ENCODE assay signal across 21 cellular contexts in the genomic region with DNA sequence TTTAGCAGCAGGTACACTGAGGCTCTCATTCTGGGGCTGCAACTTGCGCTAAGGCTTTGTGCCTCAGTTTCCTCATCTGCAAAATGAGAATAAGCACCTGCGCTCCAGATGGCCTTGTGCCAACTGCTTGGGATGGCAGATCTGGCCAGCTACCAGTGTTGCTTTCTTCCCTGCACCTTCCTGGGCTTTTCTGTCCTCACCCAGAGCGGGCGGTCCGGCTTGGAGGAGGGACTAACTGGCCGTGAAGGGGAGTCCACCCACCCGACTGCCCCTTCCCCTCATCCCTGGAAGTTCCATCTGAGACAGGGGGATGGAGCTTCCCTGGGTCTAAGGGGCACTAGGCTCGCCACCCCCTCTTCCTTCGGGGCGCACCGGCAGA. TPM values are rescaled to one million over a fixed set of nuclear protein-coding genes. Genes with fewer than 3 reads are reported as not detected.
DNase-seq lines count a peak whose midpoint lies in the region; ATAC-seq, FAIRE-seq and TF ChIP-seq lines count a peak whose summit lies in the region.
"Had no signal": no experiment of that assay in that cellular context is flagged by ENCODE, and none has a peak within 500 bp of the region (broad histone marks: within the 10 kb centered on the region; RNA-seq: fewer than 3 reads in every experiment).

No MANE protein-coding gene starts in this region.

- no peak overlapping the region for H3K27ac Mint-ChIP-seq in neural progenitor cell
- no peak overlapping the region for H3K27ac Mint-ChIP-seq in endothelial cell (ENCODE audit: unreplicated experiment)
- no peak overlapping the region for H3K27ac Mint-ChIP-seq in activated T-helper 2 cell treated with anti-CD3 and anti-CD28 coated beads, Interferon-gamma antibody, Interleukin-2, Interleukin-4, amounts not matched to agents 10 μg/mL and 5 μg/mL and 100 μg/mL, durations not matched to agents 14 hours and 24 hours and 36 hours
- H3K27ac Mint-ChIP-seq: CD4-positive, alpha-beta T cell had no signal

- no peak overlapping the region for H3K27ac ChIP-seq in breast epithelium
- H3K27ac ChIP-seq in mammary epithelial cell (ENCODE audit: insufficient read depth, low read depth, low read length), result no peak overlapping the region
- no peak overlapping the region for H3K27ac ChIP-seq in endothelial cell of umbilical vein (ENCODE audit: insufficient read depth, low read depth, low read length)
- no peak overlapping the region for H3K27ac ChIP-seq in neural progenitor cell
- peak overlapping the region in 1 of 4 donors; percentile 48 for H3K27ac ChIP-seq in upper lobe of left lung
- no peak overlapping the region for H3K27ac ChIP-seq in A673 (ENCODE audit: low read depth, low read length, poor library complexity, severe bottlenecking)
- H3K27ac ChIP-seq: SJCRH30 had no signal

- H3K9ac ChIP-seq in mammary epithelial cell (ENCODE audit: insufficient read depth, low read length) (no peak overlapping the region), endothelial cell of umbilical vein (replicated peaks; ENCODE audit: extremely low read depth, insufficient read depth, low read length) (no peak overlapping the region), neural progenitor cell (no peak overlapping the region)

- H4K20me1 ChIP-seq in mammary epithelial cell (ENCODE audit: insufficient read depth, low read length), result no peaks in the 10 kb centered on the region
- H4K20me1 ChIP-seq in endothelial cell of umbilical vein (replicated peaks; ENCODE audit: control insufficient read depth, extremely low read depth, insufficient read depth, low read length), result no peaks in the 10 kb centered on the region
- no peaks in the 10 kb centered on the region for H4K20me1 ChIP-seq in neural progenitor cell (ENCODE audit: low read depth)

- H3K4me1 Mint-ChIP-seq in neural progenitor cell (peaks cover 21% of the 10 kb centered on the region), endothelial cell (ENCODE audit: unreplicated experiment) (no peaks in the 10 kb centered on the region)
- no peaks in the 10 kb centered on the region for H3K4me1 Mint-ChIP-seq in activated T-helper 2 cell treated with anti-CD3 and anti-CD28 coated beads, Interferon-gamma antibody, Interleukin-2, Interleukin-4, amounts not matched to agents 10 μg/mL and 5 μg/mL and 100 μg/mL, durations not matched to agents 14 hours and 24 hours and 36 hours (ENCODE audit: low read depth)

- in situ Hi-C loops in mammary epithelial cell (cut with MboI; ENCODE audit: low sequenced_read_pairs in 2 of 2), result no loop called here

- BruUV-seq in mammary epithelial cell (replicated peaks; lab: Mats Ljungman, UMichigan), result no TSS peak
- no TSS peak for BruUV-seq in endothelial cell of umbilical vein (replicated peaks; lab: Mats Ljungman, UMichigan)
- BruUV-seq in A673 (replicated peaks; lab: Mats Ljungman, UMichigan), result no TSS peak

- H3K79me2 ChIP-seq in mammary epithelial cell (ENCODE audit: insufficient read depth, low read length) (no peaks in the 10 kb centered on the region), endothelial cell of umbilical vein (ENCODE audit: control insufficient read depth, insufficient read depth, low read length) (no peaks in the 10 kb centered on the region), neural progenitor cell (ENCODE audit: low read depth) (no peaks in the 10 kb centered on the region)

- H3K36me3 Mint-ChIP-seq in neural progenitor cell (no peaks in the 10 kb centered on the region), endothelial cell (ENCODE audit: low read depth, unreplicated experiment) (peaks cover 4% of the 10 kb centered on the region)
- no peaks in the 10 kb centered on the region for H3K36me3 Mint-ChIP-seq in activated T-helper 2 cell treated with anti-CD3 and anti-CD28 coated beads, Interferon-gamma antibody, Interleukin-2, Interleukin-4, amounts not matched to agents 10 μg/mL and 5 μg/mL and 100 μg/mL, durations not matched to agents 14 hours and 24 hours and 36 hours (ENCODE audit: low read depth)
- H3K36me3 Mint-ChIP-seq: activated naive CD4-positive, alpha-beta T cell treated with anti-CD3 and anti-CD28 coated beads, Interleukin-2, amount 50 U/mL, for 72 hours had no signal

- no peaks in the 10 kb centered on the region for H3K36me3 ChIP-seq in breast epithelium
- no peaks in the 10 kb centered on the region for H3K36me3 ChIP-seq in mammary epithelial cell (ENCODE audit: insufficient read depth, low read length)
- no peaks in the 10 kb centered on the region for H3K36me3 ChIP-seq in endothelial cell of umbilical vein (ENCODE audit: control insufficient read depth in 2 of 2, extremely low read depth in 1 of 2, insufficient read depth in 2 of 2, low read length in 2 of 2)
- no peaks in the 10 kb centered on the region for H3K36me3 ChIP-seq in neural progenitor cell
- H3K36me3 ChIP-seq in upper lobe of left lung, result peaks cover 0 to 8% (median 5%) of the 10 kb centered on the region in 4 donors
- H3K36me3 ChIP-seq in A673 (ENCODE audit: insufficient read depth, low read length, poor library complexity, severe bottlenecking), result no peaks in the 10 kb centered on the region
- H3K36me3 ChIP-seq: MG63, SJCRH30 had no signal

- H2AFZ ChIP-seq in mammary epithelial cell (ENCODE audit: low read depth, low read length) (no peak overlapping the region), endothelial cell of umbilical vein (ENCODE audit: low read depth, low read length) (peak overlapping the region; percentile 60), neural progenitor cell (replicated peaks) (no peak overlapping the region)

- no peak overlapping the region for H3K4me3 Mint-ChIP-seq in neural progenitor cell
- no peak overlapping the region for H3K4me3 Mint-ChIP-seq in endothelial cell (ENCODE audit: unreplicated experiment)
- H3K4me3 Mint-ChIP-seq in activated T-helper 2 cell treated with anti-CD3 and anti-CD28 coated beads, Interferon-gamma antibody, Interleukin-2, Interleukin-4, amounts not matched to agents 10 μg/mL and 5 μg/mL and 100 μg/mL, durations not matched to agents 14 hours and 24 hours and 36 hours (ENCODE audit: low read depth), result no peak overlapping the region
- H3K4me3 Mint-ChIP-seq: CD4-positive, alpha-beta T cell had no signal

- CTCF ChIA-PET in mammary epithelial cell (lab: Charles Lee; ENCODE audit: low non-redundant PET) (no interaction called here), endothelial cell of umbilical vein (lab: Charles Lee) (no interaction called here), A673 (lab: Charles Lee) (no interaction called here)

- H3K9me3 Mint-ChIP-seq in neural progenitor cell (no peaks in the 10 kb centered on the region), endothelial cell (ENCODE audit: unreplicated experiment) (no peaks in the 10 kb centered on the region)
- no peaks in the 10 kb centered on the region for H3K9me3 Mint-ChIP-seq in activated T-helper 2 cell treated with anti-CD3 and anti-CD28 coated beads, Interferon-gamma antibody, Interleukin-2, Interleukin-4, amounts not matched to agents 10 μg/mL and 5 μg/mL and 100 μg/mL, durations not matched to agents 14 hours and 24 hours and 36 hours
- H3K9me3 Mint-ChIP-seq: activated naive CD4-positive, alpha-beta T cell treated with anti-CD3 and anti-CD28 coated beads, Interleukin-2, amount 50 U/mL, for 72 hours; CD4-positive, alpha-beta T cell had no signal

- H3K9me3 ChIP-seq in breast epithelium, result no peaks in the 10 kb centered on the region
- H3K9me3 ChIP-seq in mammary epithelial cell (replicated peaks; ENCODE audit: insufficient read depth, low read length), result no peaks in the 10 kb centered on the region
- H3K9me3 ChIP-seq in endothelial cell of umbilical vein (replicated peaks; ENCODE audit: control insufficient read depth, insufficient read depth, low read length), result no peaks in the 10 kb centered on the region
- no peaks in the 10 kb centered on the region for H3K9me3 ChIP-seq in neural progenitor cell (ENCODE audit: low read depth)
- H3K9me3 ChIP-seq in upper lobe of left lung, result no peaks in the 10 kb centered on the region
- no peaks in the 10 kb centered on the region for H3K9me3 ChIP-seq in A673 (ENCODE audit: low read depth, low read length, poor library complexity, severe bottlenecking)
- H3K9me3 ChIP-seq: gastroesophageal sphincter, MG63, SJCRH30 had no signal

- ATAC-seq in upper lobe of left lung (ENCODE audit: low FRiP score in 2 of 2), result no peak

- POLR2A ChIA-PET in endothelial cell of umbilical vein (lab: Charles Lee), result no interaction called here
- POLR2A ChIA-PET in A673 (lab: Charles Lee; ENCODE audit: low non-redundant PET), result no interaction called here

- FAIRE-seq in endothelial cell of umbilical vein (lab: Jason Lieb, UNC), result no peak
- FAIRE-seq: A204.1, islet of Langerhans had no signal

- TF ChIP-seq EP300 in upper lobe of left lung (IDR thresholded peaks at IDR 0.05), result no peak

- DNase-seq in breast epithelium (ENCODE audit: low spot score in 2 of 2) (no peak), mammary epithelial cell (no peak), endothelial cell of umbilical vein (ENCODE audit: low read depth, low spot score) (no peak), neural progenitor cell (ENCODE audit: low spot score) (no peak), upper lobe of left lung (no peak), A673 (ENCODE audit: low spot score) (no peak), endothelial cell (ENCODE audit: low spot score) (no peak)
- no peak for DNase-seq in activated T-helper 2 cell treated with anti-CD3 and anti-CD28 coated beads, Interferon-gamma antibody, Interleukin-2, Interleukin-4, amounts not matched to agents 10 μg/mL and 5 μg/mL and 100 μg/mL, durations not matched to agents 14 hours and 24 hours and 36 hours (ENCODE audit: low spot score)
- DNase-seq: activated CD4-positive, alpha-beta T cell treated with anti-CD3 and anti-CD28 coated beads for 48 hours; CD4-positive, alpha-beta T cell; MG63; NCI-H187; SJCRH30; T1000 had no signal

- H3K9me1 ChIP-seq in endothelial cell of umbilical vein (replicated peaks; ENCODE audit: control insufficient read depth, extremely low read depth, insufficient read depth, low read length), result no peaks in the 10 kb centered on the region

- peaks cover 13% of the 10 kb centered on the region for H3K27me3 Mint-ChIP-seq in neural progenitor cell (ENCODE audit: insufficient read depth, low read depth)
- H3K27me3 Mint-ChIP-seq in endothelial cell (ENCODE audit: unreplicated experiment), result peaks cover 20% of the 10 kb centered on the region
- H3K27me3 Mint-ChIP-seq in activated T-helper 2 cell treated with anti-CD3 and anti-CD28 coated beads, Interferon-gamma antibody, Interleukin-2, Interleukin-4, amounts not matched to agents 10 μg/mL and 5 μg/mL and 100 μg/mL, durations not matched to agents 14 hours and 24 hours and 36 hours (ENCODE audit: low read depth), result peaks cover 20% of the 10 kb centered on the region

- peaks cover 38% of the 10 kb centered on the region for H3F3A ChIP-seq in neural progenitor cell (ENCODE audit: low read depth)

- dilution Hi-C loops in mammary epithelial cell (cut with HindIII; ENCODE audit: low sequenced_read_pairs) (no loop called here), endothelial cell of umbilical vein (cut with MboI; ENCODE audit: extremely low pct_ligation_motif_present, low sequenced_read_pairs) (no loop called here)

- TF ChIP-seq CTCF in breast epithelium (IDR thresholded peaks at IDR 0.05) (no peak), mammary epithelial cell (conservative IDR thresholded peaks at IDR 0.05 in 1 of 2, IDR thresholded peaks at IDR 0.05 in 1 of 2; ENCODE audit: extremely low read depth in 1 of 2, insufficient read depth in 1 of 2, low read depth in 1 of 2, low read length in 2 of 2) (no peak), endothelial cell of umbilical vein (IDR thresholded peaks at IDR 0.05; ENCODE audit: extremely low read depth in 1 of 2, insufficient read depth in 1 of 2, low read depth in 1 of 2, low read length in 2 of 2) (no peak), neural progenitor cell (IDR thresholded peaks at IDR 0.05) (no peak), upper lobe of left lung (IDR thresholded peaks at IDR 0.05) (no peak), A673 (conservative IDR thresholded peaks at IDR 0.05; ENCODE audit: low read depth, low read length) (no peak), endothelial cell (IDR thresholded peaks at IDR 0.05; ENCODE audit: unreplicated experiment) (no peak)

- WGBS in mammary epithelial cell (ENCODE audit: low coverage, missing lambda C conversion rate), result 62% methylated on average over 10 of the region's 11 CpGs
- WGBS in upper lobe of left lung, 2 donors, result 59 to 89% methylated on average over 2 to 8 of the region's 11 CpGs

- intact Hi-C loops in breast epithelium (cut with DNase I; ENCODE audit: low total_unique reads) (no loop called here), mammary epithelial cell (cut with micrococcal nuclease) (no loop called here), endothelial cell of umbilical vein (cut with micrococcal nuclease) (no loop called here), A673 (cut with micrococcal nuclease; ENCODE audit: unreplicated experiment) (no loop called here)
- intact Hi-C loops in activated T-helper 2 cell treated with anti-CD3 and anti-CD28 coated beads, Interferon-gamma antibody, Interleukin-2, Interleukin-4, amounts not matched to agents 10 μg/mL and 5 μg/mL and 100 μg/mL, durations not matched to agents 14 hours and 24 hours and 36 hours (cut with micrococcal nuclease), result no loop called here

- H3K4me3 ChIP-seq in breast epithelium (peak overlapping the region in 2 of 3 donors; percentile 51 to 76), mammary epithelial cell (replicated peaks in 1 of 3; ENCODE audit: insufficient read depth in 1 of 3, low read depth in 2 of 3, low read length in 3 of 3) (no peak overlapping the region), endothelial cell of umbilical vein (replicated peaks in 1 of 3; ENCODE audit: insufficient read depth in 1 of 3, low read depth in 1 of 3, low read length in 3 of 3) (no peak overlapping the region), neural progenitor cell (no peak overlapping the region), upper lobe of left lung (peak overlapping the region in 3 of 4 donors; percentile 35 to 47 (median 44)), A673 (ENCODE audit: low read depth, low read length, poor library complexity, severe bottlenecking) (no peak overlapping the region)
- H3K4me3 ChIP-seq: MG63, SJCRH30 had no signal

- peaks cover 3 to 13% of the 10 kb centered on the region in 2 donors for H3K27me3 ChIP-seq in breast epithelium
- H3K27me3 ChIP-seq in mammary epithelial cell (ENCODE audit: insufficient read depth, low read length), result peaks cover 5% of the 10 kb centered on the region
- peaks cover 9 to 12% of the 10 kb centered on the region in 2 experiments for H3K27me3 ChIP-seq in endothelial cell of umbilical vein (ENCODE audit: control insufficient read depth in 2 of 2, insufficient read depth in 2 of 2, low read length in 2 of 2)
- peaks cover 31% of the 10 kb centered on the region for H3K27me3 ChIP-seq in neural progenitor cell
- H3K27me3 ChIP-seq in upper lobe of left lung, result peaks cover 0 to 23% (median 10%) of the 10 kb centered on the region in 4 donors
- H3K27me3 ChIP-seq in A673 (replicated peaks; ENCODE audit: insufficient read depth, low read depth, low read length, poor library complexity), result peaks cover 18% of the 10 kb centered on the region
- H3K27me3 ChIP-seq: MG63 had no signal

- H3K4me1 ChIP-seq in breast epithelium, result peaks cover 4 to 14% of the 10 kb centered on the region in 2 donors
- H3K4me1 ChIP-seq in mammary epithelial cell (ENCODE audit: insufficient read depth, low read length), result peaks cover 8% of the 10 kb centered on the region
- peaks cover 5% of the 10 kb centered on the region for H3K4me1 ChIP-seq in endothelial cell of umbilical vein (ENCODE audit: control insufficient read depth, extremely low read depth, insufficient read depth, low read length)
- peaks cover 40% of the 10 kb centered on the region for H3K4me1 ChIP-seq in neural progenitor cell
- peaks cover 23 to 27% (median 23%) of the 10 kb centered on the region in 4 donors for H3K4me1 ChIP-seq in upper lobe of left lung
- peaks cover 12% of the 10 kb centered on the region for H3K4me1 ChIP-seq in A673 (ENCODE audit: insufficient read depth, low read length, poor library complexity, severe bottlenecking)

- H3K4me2 ChIP-seq in mammary epithelial cell (ENCODE audit: insufficient read depth, low read depth, low read length) (no peak overlapping the region), endothelial cell of umbilical vein (ENCODE audit: insufficient read depth, low read length) (no peak overlapping the region), neural progenitor cell (peak overlapping the region; percentile 67)

- no peak for TF ChIP-seq POLR2A in breast epithelium (IDR thresholded peaks at IDR 0.05)
- TF ChIP-seq POLR2A in endothelial cell of umbilical vein (IDR thresholded peaks at IDR 0.05; ENCODE audit: low read depth, low read length), result no peak
- TF ChIP-seq POLR2A in upper lobe of left lung (IDR thresholded peaks at IDR 0.05), result no peak

RNA-seq across cellular contexts. Expression of a gene that starts 3.5 kb away (rescaled TPM):
- 1 to 10 TPM in 1 of 3 donors, under 1 TPM in 1, not detected in 1; 0.33 to 1.3 TPM for total RNA-seq in breast epithelium
- total RNA-seq in mammary epithelial cell, result not detected
- polyA plus RNA-seq in mammary epithelial cell, result not detected
- not detected for polyA minus RNA-seq in mammary epithelial cell
- not detected in 2 replicates for total RNA-seq in endothelial cell of umbilical vein
- polyA plus RNA-seq in endothelial cell of umbilical vein, result 0.06 and 0.14 TPM in 2 replicates
- polyA plus RNA-seq in endothelial cell of umbilical vein (2011; cell fraction: cytosol; rRNA removed), result not detected in 2 replicates
- polyA plus RNA-seq in endothelial cell of umbilical vein (2011; cell fraction: nucleus; rRNA removed), result not detected in 2 replicates
- 0.11 and 0.27 TPM in 2 replicates for polyA plus RNA-seq in endothelial cell of umbilical vein (2012)
- not detected in 2 replicates for polyA minus RNA-seq in endothelial cell of umbilical vein
- not detected for polyA minus RNA-seq in endothelial cell of umbilical vein (2011; cell fraction: cytosol; rRNA and poly(A)+ RNA removed)
- not detected in 2 replicates for polyA minus RNA-seq in endothelial cell of umbilical vein (2011; cell fraction: nucleus; rRNA and poly(A)+ RNA removed)
- 1.0 and 3.1 TPM in 2 replicates for total RNA-seq in neural progenitor cell (ENCODE audit: low replicate concordance)
- 1 to 10 TPM in 1 of 6 donors, under 1 TPM in 3, not detected in 2; 0.26 to 6.3 (median 0.73) TPM for total RNA-seq in upper lobe of left lung
- not detected in 2 replicates for total RNA-seq in A673 (2021)
- total RNA-seq in endothelial cell (ENCODE audit: unreplicated experiment), result not detected
- not detected in 2 replicates for total RNA-seq in activated T-helper 2 cell treated with anti-CD3 and anti-CD28 coated beads, Interferon-gamma antibody, Interleukin-2, Interleukin-4, amounts not matched to agents 10 μg/mL and 5 μg/mL and 100 μg/mL, durations not matched to agents 14 hours and 24 hours and 36 hours
- total RNA-seq: CD4-positive, alpha-beta T cell; gastroesophageal sphincter; H4; HT-29; NCI-H460 had no signal

RNA-seq across cellular contexts. Expression of a gene that starts 23.3 kb away (rescaled TPM):
- 10 to 100 TPM; 42.0 to 61.3 (median 49.9) TPM for total RNA-seq in breast epithelium
- total RNA-seq in mammary epithelial cell, result 10 to 100 TPM; 38.8 to 40.7 TPM
- polyA plus RNA-seq in mammary epithelial cell, result 35.4 TPM
- polyA minus RNA-seq in mammary epithelial cell, result 33.2 TPM
- 18.0 and 18.5 TPM in 2 replicates for total RNA-seq in endothelial cell of umbilical vein
- polyA plus RNA-seq in endothelial cell of umbilical vein, result 18.8 and 20.8 TPM in 2 replicates
- polyA plus RNA-seq in endothelial cell of umbilical vein (2011; cell fraction: cytosol; rRNA removed), result 13.5 and 19.5 TPM in 2 replicates
- polyA plus RNA-seq in endothelial cell of umbilical vein (2011; cell fraction: nucleus; rRNA removed), result 71.5 and 71.9 TPM in 2 replicates
- polyA plus RNA-seq in endothelial cell of umbilical vein (2012), result 5.3 and 7.7 TPM in 2 replicates
- polyA minus RNA-seq in endothelial cell of umbilical vein, result 24.9 and 25.1 TPM in 2 replicates
- polyA minus RNA-seq in endothelial cell of umbilical vein (2011; cell fraction: cytosol; rRNA and poly(A)+ RNA removed), result 9.7 TPM
- 11.1 and 11.5 TPM in 2 replicates for polyA minus RNA-seq in endothelial cell of umbilical vein (2011; cell fraction: nucleus; rRNA and poly(A)+ RNA removed)
- total RNA-seq in neural progenitor cell (ENCODE audit: low replicate concordance), result 10.7 and 31.8 TPM in 2 replicates
- 100 to 1,000 TPM in 1 of 6 donors, 10 to 100 TPM in 5; 31.6 to 189 (median 50.3) TPM for total RNA-seq in upper lobe of left lung
- 24.8 and 26.6 TPM in 2 replicates for total RNA-seq in A673 (2021)
- 24.1 TPM for total RNA-seq in endothelial cell (ENCODE audit: unreplicated experiment)
- 9.1 and 9.5 TPM in 2 replicates for total RNA-seq in activated T-helper 2 cell treated with anti-CD3 and anti-CD28 coated beads, Interferon-gamma antibody, Interleukin-2, Interleukin-4, amounts not matched to agents 10 μg/mL and 5 μg/mL and 100 μg/mL, durations not matched to agents 14 hours and 24 hours and 36 hours

RNA-seq across cellular contexts. Expression of a gene that starts 30.0 kb away (rescaled TPM):
- total RNA-seq in breast epithelium (1 to 10 TPM in 2 of 3 donors, under 1 TPM in 1; 0.80 to 1.3 (median 1.0) TPM), mammary epithelial cell (10 to 100 TPM in 1 of 2 donors, 1 to 10 TPM in 1; 2.2 to 10.1 TPM), endothelial cell of umbilical vein (0.16 and 0.20 TPM in 2 replicates), neural progenitor cell (ENCODE audit: low replicate concordance) (0.86 and 2.6 TPM in 2 replicates), upper lobe of left lung (1 to 10 TPM in 1 of 6 donors, under 1 TPM in 2, not detected in 3; 0.94 to 6.3 (median 0.98) TPM), A673 (2021) (1.6 and 2.5 TPM in 2 replicates), endothelial cell (ENCODE audit: unreplicated experiment) (0.77 TPM)
- polyA plus RNA-seq in mammary epithelial cell (5.4 TPM), endothelial cell of umbilical vein (0.35 and 0.43 TPM in 2 replicates)
- polyA minus RNA-seq in mammary epithelial cell (1.1 TPM), endothelial cell of umbilical vein (not detected in 2 replicates)
- polyA plus RNA-seq in endothelial cell of umbilical vein (2011; cell fraction: cytosol; rRNA removed), result 0.11 and 0.15 TPM in 2 replicates
- 0.17 and 0.50 TPM in 2 replicates for polyA plus RNA-seq in endothelial cell of umbilical vein (2011; cell fraction: nucleus; rRNA removed)
- 0.13 and 0.95 TPM in 2 replicates for polyA plus RNA-seq in endothelial cell of umbilical vein (2012)
- not detected for polyA minus RNA-seq in endothelial cell of umbilical vein (2011; cell fraction: cytosol; rRNA and poly(A)+ RNA removed)
- polyA minus RNA-seq in endothelial cell of umbilical vein (2011; cell fraction: nucleus; rRNA and poly(A)+ RNA removed), result not detected in 2 replicates
- 0.09 and 0.34 TPM in 2 replicates for total RNA-seq in activated T-helper 2 cell treated with anti-CD3 and anti-CD28 coated beads, Interferon-gamma antibody, Interleukin-2, Interleukin-4, amounts not matched to agents 10 μg/mL and 5 μg/mL and 100 μg/mL, durations not matched to agents 14 hours and 24 hours and 36 hours
- total RNA-seq: H4, NCI-H460, SJCRH30 had no signal

Comparison
In these comparisons a context has a peak if more than half of its experiments do, and no peak if none do; other contexts are left out.
1. H3K4me3 ChIP-seq: peak in breast epithelium (2 of 3) and upper lobe of left lung (3 of 4); none in mammary epithelial cell (0 of 3), endothelial cell of umbilical vein (0 of 3), neural progenitor cell (single experiment) and A673 (single experiment).